In the genomic region with DNA sequence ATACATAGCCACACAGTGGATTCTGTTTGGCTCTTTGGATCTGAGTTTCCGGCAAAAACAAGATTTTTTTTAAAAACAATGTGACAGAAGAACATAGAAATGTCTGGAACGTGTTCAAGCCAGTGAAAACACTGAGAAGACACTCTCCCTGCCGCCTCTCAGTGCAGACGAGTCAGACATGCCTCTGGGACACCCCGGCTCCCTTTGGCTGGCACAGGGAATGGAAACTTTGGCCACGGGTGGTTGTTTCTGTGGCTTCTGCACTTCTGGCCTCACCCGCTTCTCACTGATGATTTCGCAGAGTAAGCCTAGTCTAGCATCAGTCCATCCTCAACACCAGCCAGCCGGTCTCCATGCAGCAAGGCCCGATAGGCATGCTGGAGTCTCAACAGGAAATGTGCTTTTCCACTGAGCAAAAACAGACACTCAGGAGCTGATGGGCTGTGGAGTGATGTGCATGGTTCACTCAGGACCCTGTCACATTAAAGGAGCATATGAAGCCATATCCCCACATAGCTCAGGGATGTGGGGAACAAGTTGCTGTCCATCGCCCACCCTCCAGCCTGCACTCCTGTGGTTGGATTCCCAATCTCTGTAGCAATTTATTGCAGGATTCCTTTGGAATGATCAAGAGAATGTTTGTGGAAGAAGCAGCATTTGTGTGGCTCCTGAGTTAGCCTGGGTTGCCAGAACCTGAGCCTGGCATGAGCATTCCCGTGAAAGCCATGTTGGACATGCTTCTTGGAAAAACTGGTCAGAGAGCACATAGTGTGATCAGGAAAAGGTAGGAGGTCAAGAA, we compare ENCODE assay signal across 23 cellular contexts.
DNase-seq lines count a peak whose midpoint lies in the region; ATAC-seq and TF ChIP-seq lines count a peak whose summit lies in the region.
"Had no signal": no experiment of that assay in that cellular context is flagged by ENCODE, and none has a peak within 500 bp of the region (broad histone marks: within the 10 kb centered on the region; RNA-seq: fewer than 3 reads in every experiment).

No MANE protein-coding gene starts in this region.

- H3K9me3 ChIP-seq in SK-N-SH (no peaks in the 10 kb centered on the region), adipocyte (ENCODE audit: control insufficient read depth, low read length) (no peaks in the 10 kb centered on the region)
- H3K9me3 ChIP-seq: neutrophil, Peyer's patch, thyroid gland had no signal

- TF ChIP-seq RAD21 in SK-N-SH (IDR thresholded peaks at IDR 0.05; ENCODE audit: low read length), result no peak

- WGBS in SK-N-SH (ENCODE audit: low lambda C conversion rate), result 21% methylated on average over 12 of the region's 12 CpGs

- no peaks in the 10 kb centered on the region for H3K27me3 ChIP-seq in SK-N-SH (ENCODE audit: insufficient read depth)
- H3K27me3 ChIP-seq in adipocyte (replicated peaks; ENCODE audit: control insufficient read depth, insufficient read depth, low read length), result peaks cover 4% of the 10 kb centered on the region
- H3K27me3 ChIP-seq: neutrophil, Peyer's patch, thyroid gland had no signal

- DNase-seq in SK-N-SH (no peak), adipocyte (ENCODE audit: low read depth) (peak; percentile 34), left lobe of liver (ENCODE audit: low spot score) (no peak), NCI-H69 (lab: John Stamatoyannopoulos, UW) (no peak), DMS79 (lab: John Stamatoyannopoulos, UW) (no peak)
- no peak for DNase-seq in activated naive CD4-positive, alpha-beta T cell treated with Interleukin-2 at 50 U/mL for 16 hours
- DNase-seq: activated CD8-positive, alpha-beta T cell treated with anti-CD3 and anti-CD28 coated beads, Interleukin-2, amount 10 ng/mL, durations not matched to agents 7 days and 5 days; amygdala; KG1; MV-4-11; NCI-H2171; NCI-H524; Peyer's patch; stimulated activated CD4-positive, alpha-beta T cell treated with anti-CD3 and anti-CD28 coated beads, Interleukin-2, amount 100 ng/mL, for 48 hours; stimulated activated naive CD4-positive, alpha-beta T cell; T-helper 9 cell; thyroid gland had no signal

- H3K9ac ChIP-seq in SK-N-SH, result no peak overlapping the region
- no peak overlapping the region for H3K9ac ChIP-seq in adipocyte (ENCODE audit: low read length)

- peak overlapping the region in 1 of 2 experiments; percentile 57; a peak in 2 of 4 replicates for H3K27ac ChIP-seq in SK-N-SH (ENCODE audit: low read depth in 2 of 2, low read length in 1 of 2)
- H3K27ac ChIP-seq: 22Rv1, epithelial cell of prostate, neutrophil, thyroid gland had no signal

- H2AFZ ChIP-seq in SK-N-SH (ENCODE audit: low read depth), result 0 out of 2 replicates have a peak overlapping the region, but pooled peaks have one; percentile 8

- no peaks in the 10 kb centered on the region for H3F3A ChIP-seq in SK-N-SH (replicated peaks; ENCODE audit: insufficient read depth)

- H3K4me2 ChIP-seq in SK-N-SH, result peak overlapping the region; percentile 28; the same call in 1 of the 2 replicates

- ATAC-seq in SK-N-SH treated with all-trans-retinoic acid at 6 μM for 48 hours (no peak), left lobe of liver (peak; percentile 15), GM19397 (IDR thresholded peaks at IDR 0.05; ENCODE audit: unreplicated experiment) (no peak)
- ATAC-seq: activated CD8-positive, alpha-beta T cell treated with anti-CD3 and anti-CD28 coated beads, Interleukin-2, amount 10 ng/mL, durations not matched to agents 7 days and 5 days had no signal

- TF ChIP-seq CTCF in SK-N-SH (IDR thresholded peaks at IDR 0.05), result no peak

- TF ChIP-seq EP300 in SK-N-SH (IDR thresholded peaks at IDR 0.05; ENCODE audit: borderline replicate concordance in 1 of 2, low read depth in 1 of 2, low read length in 1 of 2), result no peak

- H3K4me1 ChIP-seq in SK-N-SH (ENCODE audit: control insufficient read depth in 1 of 2, insufficient read depth in 2 of 2, low read depth in 1 of 2, low read length in 1 of 2), result peaks cover 0 to 14% of the 10 kb centered on the region in 2 experiments; a peak in 1 of 4 replicates
- peaks cover 6% of the 10 kb centered on the region for H3K4me1 ChIP-seq in adipocyte (ENCODE audit: control insufficient read depth, insufficient read depth, low read length)
- H3K4me1 ChIP-seq: Peyer's patch, thyroid gland had no signal

- no peaks in the 10 kb centered on the region for H3K36me3 ChIP-seq in SK-N-SH (replicated peaks in 1 of 2; ENCODE audit: control insufficient read depth in 1 of 2, insufficient read depth in 2 of 2, low read length in 1 of 2)
- H3K36me3 ChIP-seq in adipocyte (ENCODE audit: control insufficient read depth, insufficient read depth, low read length, severe bottlenecking), result no peaks in the 10 kb centered on the region
- H3K36me3 ChIP-seq: neutrophil, Peyer's patch, thyroid gland had no signal

- POLR2A ChIA-PET in SK-N-SH (lab: Yijun Ruan, JAX), result no interaction called here

- no peaks in the 10 kb centered on the region for H3K9me2 ChIP-seq in SK-N-SH

- H3K79me2 ChIP-seq in SK-N-SH (ENCODE audit: insufficient read depth), result no peaks in the 10 kb centered on the region

- CTCF ChIA-PET in SK-N-SH (lab: Yijun Ruan, JAX), result no interaction called here

- H3K4me3 ChIP-seq in SK-N-SH (ENCODE audit: low read depth in 2 of 2, low read length in 1 of 2) (no peak overlapping the region), adipocyte (ENCODE audit: low read length) (no peak overlapping the region)
- H3K4me3 ChIP-seq: lung, Peyer's patch, thyroid gland had no signal

- H4K20me1 ChIP-seq in SK-N-SH (ENCODE audit: insufficient read depth), result no peaks in the 10 kb centered on the region

TF ChIP-seq in SK-N-SH, 30 proteins besides CTCF, POLR2A, EP300 and RAD21 (continues in another document):
- no peak for TF ChIP-seq TAF1 (IDR thresholded peaks at IDR 0.05; ENCODE audit: borderline replicate concordance, low read depth, low read length)
- no peak for TF ChIP-seq JUND (IDR thresholded peaks at IDR 0.05)
- TF ChIP-seq, protein P1, sequence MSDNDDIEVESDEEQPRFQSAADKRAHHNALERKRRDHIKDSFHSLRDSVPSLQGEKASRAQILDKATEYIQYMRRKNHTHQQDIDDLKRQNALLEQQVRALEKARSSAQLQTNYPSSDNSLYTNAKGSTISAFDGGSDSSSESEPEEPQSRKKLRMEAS (IDR thresholded peaks at IDR 0.05; ENCODE audit: low read depth), result no peak
- TF ChIP-seq, protein P2, sequence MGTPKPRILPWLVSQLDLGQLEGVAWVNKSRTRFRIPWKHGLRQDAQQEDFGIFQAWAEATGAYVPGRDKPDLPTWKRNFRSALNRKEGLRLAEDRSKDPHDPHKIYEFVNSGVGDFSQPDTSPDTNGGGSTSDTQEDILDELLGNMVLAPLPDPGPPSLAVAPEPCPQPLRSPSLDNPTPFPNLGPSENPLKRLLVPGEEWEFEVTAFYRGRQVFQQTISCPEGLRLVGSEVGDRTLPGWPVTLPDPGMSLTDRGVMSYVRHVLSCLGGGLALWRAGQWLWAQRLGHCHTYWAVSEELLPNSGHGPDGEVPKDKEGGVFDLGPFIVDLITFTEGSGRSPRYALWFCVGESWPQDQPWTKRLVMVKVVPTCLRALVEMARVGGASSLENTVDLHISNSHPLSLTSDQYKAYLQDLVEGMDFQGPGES (IDR thresholded peaks at IDR 0.05; ENCODE audit: low read depth, low read length), result no peak

TF ChIP-seq in SK-N-SH treated with all-trans-retinoic acid at 6 μM for 48 hours, 23 proteins besides CTCF, POLR2A, EP300 and RAD21:
- TF ChIP-seq PPARA (CRISPR knock-in tag; IDR thresholded peaks at IDR 0.05; ENCODE audit: borderline replicate concordance) (no peak), TCF4 (CRISPR knock-in tag; IDR thresholded peaks at IDR 0.05; ENCODE audit: borderline replicate concordance) (no peak), SNAI2 (CRISPR knock-in tag; IDR thresholded peaks at IDR 0.05) (no peak), TOX (CRISPR knock-in tag; IDR thresholded peaks at IDR 0.05; ENCODE audit: borderline replicate concordance) (no peak)
- TF ChIP-seq, protein P3, sequence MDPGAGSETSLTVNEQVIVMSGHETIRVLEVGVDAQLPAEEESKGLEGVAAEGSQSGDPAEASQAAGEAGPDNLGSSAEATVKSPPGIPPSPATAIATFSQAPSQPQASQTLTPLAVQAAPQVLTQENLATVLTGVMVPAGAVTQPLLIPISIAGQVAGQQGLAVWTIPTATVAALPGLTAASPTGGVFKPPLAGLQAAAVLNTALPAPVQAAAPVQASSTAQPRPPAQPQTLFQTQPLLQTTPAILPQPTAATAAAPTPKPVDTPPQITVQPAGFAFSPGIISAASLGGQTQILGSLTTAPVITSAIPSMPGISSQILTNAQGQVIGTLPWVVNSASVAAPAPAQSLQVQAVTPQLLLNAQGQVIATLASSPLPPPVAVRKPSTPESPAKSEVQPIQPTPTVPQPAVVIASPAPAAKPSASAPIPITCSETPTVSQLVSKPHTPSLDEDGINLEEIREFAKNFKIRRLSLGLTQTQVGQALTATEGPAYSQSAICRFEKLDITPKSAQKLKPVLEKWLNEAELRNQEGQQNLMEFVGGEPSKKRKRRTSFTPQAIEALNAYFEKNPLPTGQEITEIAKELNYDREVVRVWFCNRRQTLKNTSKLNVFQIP (CRISPR knock-in tag; IDR thresholded peaks at IDR 0.05; ENCODE audit: borderline replicate concordance, low read depth), result no peak
